8 cellular contexts compared by ENCODE assay signal in genomic region chr6:27772261-27773001, GRCh38.
DNase-seq lines count a peak whose midpoint lies in the region; ATAC-seq and TF ChIP-seq lines count a peak whose summit lies in the region.

No MANE protein-coding gene starts in this region.

- no peaks in the 10 kb centered on the region for H3K27me3 ChIP-seq in prostate gland (replicated peaks; ENCODE audit: insufficient read depth)
- no peaks in the 10 kb centered on the region for H3K27me3 ChIP-seq in vagina

- H3K9me3 ChIP-seq in prostate gland (no peaks in the 10 kb centered on the region), vagina (no peaks in the 10 kb centered on the region)

- WGBS in prostate gland: 14% methylated on average over 33 of the region's 33 CpGs

- CTCF ChIA-PET in Calu3 (lab: Charles Lee): interaction anchor here (0.8 to 2.3 kb wide), 13 partner anchors 11 to 585 kb away, joined by 3 to 25 read pairs (median 7); a partner anchor contains a TSS

- H3K4me3 ChIP-seq in prostate gland (no peak overlapping the region), vagina (no peak overlapping the region)

- peak; percentile 95 for TF ChIP-seq CTCF in Calu3 (IDR thresholded peaks at IDR 0.05; ENCODE audit: unreplicated experiment)
- TF ChIP-seq CTCF in prostate gland (IDR thresholded peaks at IDR 0.05): peak; percentile 50 to 87 (median 80)
- peak; percentile 59 to 71 (median 65) for TF ChIP-seq CTCF in vagina (IDR thresholded peaks at IDR 0.05)

- H3K9me3 Mint-ChIP-seq in Calu3 (ENCODE audit: low read depth, unreplicated experiment): no peaks in the 10 kb centered on the region

- intact Hi-C loops in Calu3 (cut with micrococcal nuclease; ENCODE audit: unreplicated experiment) (no loop called here), left cardiac atrium (cut with DNase I) (loop anchor here in 1 of 2 donors (2.0 kb wide), 1 partner anchor 122 kb away; no protein-coding TSS in a partner anchor), prostate gland (cut with DNase I) (loop anchor here (5.0 kb wide), 1 partner anchor 125 kb away; no protein-coding TSS in a partner anchor), vagina (cut with DNase I) (no loop called here)

- H3K27me3 Mint-ChIP-seq in Calu3 (ENCODE audit: unreplicated experiment): no peaks in the 10 kb centered on the region

- DNase-seq in Calu3 (peak; percentile 94), GOT3 (lab: John Stamatoyannopoulos, UW) (peak; percentile 56), MV-4-11 (lab: John Stamatoyannopoulos, UW) (peak; percentile 90), SKM-1 (lab: John Stamatoyannopoulos, UW; ENCODE audit: unreplicated experiment) (peak; percentile 78), left cardiac atrium (peak; percentile 89), prostate gland (ENCODE audit: low spot score) (peak; percentile 81), vagina (ENCODE audit: extremely low spot score in 2 of 2) (peak in 1 of 2 donors; percentile 76)
- DNase-seq in activated naive CD8-positive, alpha-beta T cell treated with anti-CD3 and anti-CD28 coated beads, Interleukin-2, amount 50 U/mL, for 16 hours (ENCODE audit: low read depth, low spot score): peak; percentile 77

- no peaks in the 10 kb centered on the region for H3K4me1 ChIP-seq in prostate gland (replicated peaks)
- H3K4me1 ChIP-seq in vagina: peaks cover 5% of the 10 kb centered on the region

- peaks cover 25% of the 10 kb centered on the region for H3K4me1 Mint-ChIP-seq in Calu3 (ENCODE audit: low read depth, unreplicated experiment)

- no peak overlapping the region for H3K4me3 Mint-ChIP-seq in Calu3 (ENCODE audit: low read depth, unreplicated experiment)

- TF ChIP-seq POLR2A in prostate gland (IDR thresholded peaks at IDR 0.05) (no peak), vagina (IDR thresholded peaks at IDR 0.05) (no peak)

- H3K36me3 ChIP-seq in prostate gland (no peaks in the 10 kb centered on the region), vagina (no peaks in the 10 kb centered on the region)

- H3K36me3 Mint-ChIP-seq in Calu3 (ENCODE audit: insufficient read depth, unreplicated experiment): no peaks in the 10 kb centered on the region

- BruUV-seq in Calu3 (replicated peaks; lab: Mats Ljungman, UMichigan): no TSS peak

- no peak overlapping the region for H3K27ac ChIP-seq in prostate gland
- no peak overlapping the region for H3K27ac ChIP-seq in vagina

- ATAC-seq in left cardiac atrium: peak; percentile 95 to 98

- peak overlapping the region; percentile 21 for H3K27ac Mint-ChIP-seq in Calu3 (ENCODE audit: unreplicated experiment)
